Comparison of ENCODE assay signal across 17 cellular contexts in the genomic region with DNA sequence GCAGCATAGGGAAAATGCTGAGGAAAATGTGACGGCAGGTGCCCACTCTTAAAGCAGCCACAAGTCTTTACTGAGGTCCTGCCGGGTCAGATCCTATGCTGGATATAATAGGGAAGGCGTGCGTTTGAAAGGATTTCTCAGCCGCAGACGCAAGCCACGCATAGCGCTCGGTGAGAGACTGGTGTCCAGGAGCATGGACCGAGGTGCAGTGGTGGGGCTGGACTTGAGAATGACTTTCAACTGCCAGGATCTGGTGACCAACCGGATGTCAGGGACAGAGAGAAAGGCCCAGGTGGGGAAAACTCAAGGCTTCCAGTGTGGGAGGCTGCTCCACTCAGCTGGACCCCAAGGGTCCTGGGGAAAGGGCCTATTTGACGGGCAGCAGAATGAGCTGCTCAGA.
DNase-seq lines count a peak whose midpoint lies in the region; ATAC-seq, FAIRE-seq and TF ChIP-seq lines count a peak whose summit lies in the region.
"Had no signal": no experiment of that assay in that cellular context is flagged by ENCODE, and none has a peak within 500 bp of the region (broad histone marks: within the 10 kb centered on the region; RNA-seq: fewer than 3 reads in every experiment).

No MANE protein-coding gene starts in this region.

- DNase-seq in WERI-Rb-1 (no peak), right lobe of liver (no peak), pancreas (no peak), aorta (peak; percentile 9 to 59), T-cell (no peak)
- DNase-seq in activated CD8-positive, alpha-beta memory T cell treated with anti-CD3 and anti-CD28 coated beads for 24 hours: no peak
- DNase-seq in CD4-positive, alpha-beta T cell: no peak
- DNase-seq: CD8-positive, alpha-beta memory T cell; COR-L47; DMS 273 treated with DMSO at 0.1 percent for 48 hours; GOT3; H7 had no signal

- H3K4me1 Mint-ChIP-seq in T-cell: no peaks in the 10 kb centered on the region
- H3K4me1 Mint-ChIP-seq in CD4-positive, alpha-beta T cell (ENCODE audit: low read depth): no peaks in the 10 kb centered on the region
- H3K4me1 Mint-ChIP-seq: B cell; CD8-positive, alpha-beta memory T cell had no signal

- H3K4me1 ChIP-seq in right lobe of liver (peaks cover 0 to 58% (median 22%) of the 10 kb centered on the region in 4 donors), pancreas (peaks cover 38 to 47% (median 46%) of the 10 kb centered on the region in 3 donors), aorta (ENCODE audit: control insufficient read depth in 1 of 2, insufficient read depth in 2 of 2, low read length in 2 of 2) (no peaks in the 10 kb centered on the region)

- no peak for TF ChIP-seq POLR2A in right lobe of liver (IDR thresholded peaks at IDR 0.05)

- H3K4me3 Mint-ChIP-seq in T-cell: no peak overlapping the region
- H3K4me3 Mint-ChIP-seq in CD4-positive, alpha-beta T cell: no peak overlapping the region
- H3K4me3 Mint-ChIP-seq: B cell; CD8-positive, alpha-beta memory T cell had no signal

- H3K27ac ChIP-seq in WERI-Rb-1 (peak overlapping the region; percentile 79), right lobe of liver (peak overlapping the region in 2 of 3 donors; percentile 76 to 87), pancreas (peak overlapping the region in 3 of 4 donors; percentile 30 to 65 (median 44)), aorta (ENCODE audit: low read depth in 1 of 2, low read length in 2 of 2) (no peak overlapping the region)
- no peak overlapping the region for H3K27ac ChIP-seq in CD4-positive, alpha-beta T cell (ENCODE audit: low read depth, low read length)
- H3K27ac ChIP-seq: BLaER1 treated with 17β-estradiol and CSF1 and Interleukin-3, amounts not matched to agents 10 nM and 100 nM had no signal

- TF ChIP-seq CTCF in WERI-Rb-1 (IDR thresholded peaks at IDR 0.05; ENCODE audit: low read depth, low read length): no peak
- TF ChIP-seq CTCF in right lobe of liver (IDR thresholded peaks at IDR 0.05): no peak
- TF ChIP-seq CTCF in pancreas (IDR thresholded peaks at IDR 0.05): no peak
- no peak for TF ChIP-seq CTCF in CD4-positive, alpha-beta T cell (IDR thresholded peaks at IDR 0.05)

- intact Hi-C loops in right lobe of liver (cut with DNase I): no loop called here
- intact Hi-C loops in pancreas (cut with DNase I): no loop called here
- intact Hi-C loops in aorta (cut with DNase I): no loop called here
- intact Hi-C loops in CD4-positive, alpha-beta T cell (cut with DNase I, micrococcal nuclease): no loop called here

- H3K36me3 Mint-ChIP-seq in T-cell: no peaks in the 10 kb centered on the region
- no peaks in the 10 kb centered on the region for H3K36me3 Mint-ChIP-seq in CD4-positive, alpha-beta T cell (ENCODE audit: low read depth)
- H3K36me3 Mint-ChIP-seq: CD8-positive, alpha-beta memory T cell had no signal

- no peak for ATAC-seq in right lobe of liver
- no peak for ATAC-seq in pancreas
- ATAC-seq in aorta (ENCODE audit: low FRiP score): no peak
- ATAC-seq in T-cell (replicated peaks in 1 of 4): no peak
- ATAC-seq in CD4-positive, alpha-beta T cell (ENCODE audit: poor library complexity): no peak

- POLR2A ChIA-PET in T-cell (lab: Charles Lee): no interaction called here
- POLR2A ChIA-PET in CD4-positive, alpha-beta T cell (lab: Charles Lee): no interaction called here

- no peak for FAIRE-seq in pancreas (lab: Jason Lieb, UNC)
- FAIRE-seq: G401.6, GM12891, GM19239 had no signal

- H3K36me3 ChIP-seq in WERI-Rb-1 (no peaks in the 10 kb centered on the region), right lobe of liver (no peaks in the 10 kb centered on the region), pancreas (no peaks in the 10 kb centered on the region), aorta (ENCODE audit: control insufficient read depth in 1 of 2, insufficient read depth in 2 of 2, low read length in 1 of 2) (no peaks in the 10 kb centered on the region)
- H3K36me3 ChIP-seq: BLaER1 treated with 17β-estradiol and CSF1 and Interleukin-3, amounts not matched to agents 10 nM and 100 nM had no signal

- no peak overlapping the region for H3K27ac Mint-ChIP-seq in T-cell
- H3K27ac Mint-ChIP-seq in CD4-positive, alpha-beta T cell: no peak overlapping the region
- H3K27ac Mint-ChIP-seq: B cell had no signal

- no peaks in the 10 kb centered on the region for H3K9me3 Mint-ChIP-seq in T-cell
- no peaks in the 10 kb centered on the region for H3K9me3 Mint-ChIP-seq in CD4-positive, alpha-beta T cell
- H3K9me3 Mint-ChIP-seq: CD8-positive, alpha-beta memory T cell had no signal

- H3K27me3 ChIP-seq in WERI-Rb-1 (ENCODE audit: insufficient read depth, low read depth, severe bottlenecking) (no peaks in the 10 kb centered on the region), right lobe of liver (no peaks in the 10 kb centered on the region), pancreas (no peaks in the 10 kb centered on the region), aorta (ENCODE audit: control insufficient read depth in 1 of 2, insufficient read depth in 2 of 2, low read length in 1 of 2) (no peaks in the 10 kb centered on the region)
- no peaks in the 10 kb centered on the region for H3K27me3 ChIP-seq in CD4-positive, alpha-beta T cell (ENCODE audit: control insufficient read depth, insufficient read depth, low read length)
- H3K27me3 ChIP-seq: BLaER1 treated with 17β-estradiol and CSF1 and Interleukin-3, amounts not matched to agents 10 nM and 100 nM had no signal

- peaks cover 6 to 10% of the 10 kb centered on the region in 2 donors for H3K27me3 Mint-ChIP-seq in T-cell
- H3K27me3 Mint-ChIP-seq in CD4-positive, alpha-beta T cell: peaks cover 4% of the 10 kb centered on the region
- H3K27me3 Mint-ChIP-seq: B cell had no signal

- H3K9me3 ChIP-seq in WERI-Rb-1 (ENCODE audit: severe bottlenecking) (no peaks in the 10 kb centered on the region), right lobe of liver (no peaks in the 10 kb centered on the region), pancreas (no peaks in the 10 kb centered on the region), aorta (ENCODE audit: control insufficient read depth, low read length) (no peaks in the 10 kb centered on the region)
- no peaks in the 10 kb centered on the region for H3K9me3 ChIP-seq in CD4-positive, alpha-beta T cell (ENCODE audit: control insufficient read depth, low read length)
- H3K9me3 ChIP-seq: BLaER1 treated with 17β-estradiol and CSF1 and Interleukin-3, amounts not matched to agents 10 nM and 100 nM had no signal

- peak overlapping the region; percentile 1; the same call in 1 of the 2 replicates for H3K4me3 ChIP-seq in WERI-Rb-1 (ENCODE audit: low read depth, low read length)
- no peak overlapping the region for H3K4me3 ChIP-seq in right lobe of liver
- no peak overlapping the region for H3K4me3 ChIP-seq in pancreas
- no peak overlapping the region for H3K4me3 ChIP-seq in aorta (ENCODE audit: low read length in 2 of 2)
- H3K4me3 ChIP-seq: BLaER1 treated with 17β-estradiol and CSF1 and Interleukin-3, amounts not matched to agents 10 nM and 100 nM had no signal

- CTCF ChIA-PET in T-cell (lab: Charles Lee): no interaction called here
- CTCF ChIA-PET in CD4-positive, alpha-beta T cell (lab: Charles Lee): interaction anchor here (1.1 kb wide), 1 partner anchor 122 kb away, joined by 4 read pairs; no protein-coding TSS in a partner anchor

- WGBS in right lobe of liver (ENCODE audit: insufficient coverage, low coverage, low lambda C conversion rate, missing lambda C conversion rate): 95% methylated on average over 12 of the region's 12 CpGs
- 93 to 94% methylated on average over 12 of the region's 12 CpGs for WGBS in pancreas, 2 donors
- 83 to 84% methylated on average over 12 of the region's 12 CpGs for WGBS in aorta, 2 donors

Comparison
In these comparisons a context has a peak if more than half of its experiments do, and no peak if none do; other contexts are left out.
1. DNase-seq: peak in aorta (2 of 2); none in WERI-Rb-1 (single experiment), right lobe of liver (0 of 3), pancreas (0 of 6), T-cell (0 of 34), activated CD8-positive, alpha-beta memory T cell treated with anti-CD3 and anti-CD28 coated beads for 24 hours (single experiment) and CD4-positive, alpha-beta T cell (0 of 10).
2. H3K27ac ChIP-seq: peak in WERI-Rb-1 (single experiment), right lobe of liver (2 of 3) and pancreas (3 of 4); none in aorta (0 of 2) and CD4-positive, alpha-beta T cell (single experiment).